Comparison of ENCODE assay signal across 9 cellular contexts in genomic region chr3:149494022-149494758, GRCh38. TPM values are rescaled to one million over a fixed set of nuclear protein-coding genes. Genes with fewer than 3 reads are reported as not detected.
DNase-seq lines count a peak whose midpoint lies in the region; ATAC-seq and TF ChIP-seq lines count a peak whose summit lies in the region.
"Had no signal": no experiment of that assay in that cellular context is flagged by ENCODE, and none has a peak within 500 bp of the region (broad histone marks: within the 10 kb centered on the region; RNA-seq: fewer than 3 reads in every experiment).

No MANE protein-coding gene starts in this region.

- H3K9me3 Mint-ChIP-seq in Caco-2 (ENCODE audit: unreplicated experiment), result peaks cover 9% of the 10 kb centered on the region
- H3K9me3 Mint-ChIP-seq in GM23338, result no peaks in the 10 kb centered on the region
- H3K9me3 Mint-ChIP-seq: T-cell had no signal

- no peaks in the 10 kb centered on the region for H3K27me3 ChIP-seq in Caco-2 (replicated peaks; ENCODE audit: control insufficient read depth, insufficient read depth, low read length)
- no peaks in the 10 kb centered on the region for H3K27me3 ChIP-seq in GM23338 (ENCODE audit: insufficient read depth)
- no peaks in the 10 kb centered on the region for H3K27me3 ChIP-seq in smooth muscle cell (ENCODE audit: low read depth)

- H3K79me2 ChIP-seq in GM23338 (replicated peaks; ENCODE audit: insufficient read depth) (no peaks in the 10 kb centered on the region), smooth muscle cell (ENCODE audit: low read depth) (no peaks in the 10 kb centered on the region)

- peak overlapping the region; percentile 97 for H2AFZ ChIP-seq in GM23338
- H2AFZ ChIP-seq in smooth muscle cell (ENCODE audit: low read depth), result peak overlapping the region; percentile 53

- H4K20me1 ChIP-seq in GM23338 (replicated peaks; ENCODE audit: insufficient read depth), result no peaks in the 10 kb centered on the region
- H4K20me1 ChIP-seq in smooth muscle cell (ENCODE audit: low read depth), result no peaks in the 10 kb centered on the region

- TF ChIP-seq CTCF in Caco-2 (IDR thresholded peaks at IDR 0.05; ENCODE audit: insufficient read depth in 1 of 2, low read depth in 1 of 2, low read length in 1 of 2, severe bottlenecking in 1 of 2, unreplicated experiment in 1 of 2), result peak; percentile 65 to 71
- peak; percentile 93 to 99 for TF ChIP-seq CTCF in GM23338 (conservative IDR thresholded peaks at IDR 0.05; ENCODE audit: low read depth in 2 of 2)
- peak; percentile 74 for TF ChIP-seq CTCF in smooth muscle cell (IDR thresholded peaks at IDR 0.05; ENCODE audit: borderline replicate concordance, insufficient read depth, poor library complexity, severe bottlenecking)

- intact Hi-C loops in Caco-2 (cut with micrococcal nuclease; ENCODE audit: unreplicated experiment), result loop anchor here (1.0 to 2.0 kb wide), 4 partner anchors 19 to 315 kb away; no protein-coding TSS in a partner anchor

- no peak overlapping the region for H3K27ac Mint-ChIP-seq in Caco-2 (ENCODE audit: unreplicated experiment)
- no peak overlapping the region for H3K27ac Mint-ChIP-seq in GM23338
- H3K27ac Mint-ChIP-seq: T-cell had no signal

- POLR2A ChIA-PET in Caco-2 (lab: Charles Lee), result no interaction called here

- no peak overlapping the region for H3K9ac ChIP-seq in smooth muscle cell (ENCODE audit: low read depth)

- no peaks in the 10 kb centered on the region for H3K4me1 Mint-ChIP-seq in Caco-2 (ENCODE audit: low read depth, unreplicated experiment)
- H3K4me1 Mint-ChIP-seq in GM23338, result peaks cover 8% of the 10 kb centered on the region

- no peaks in the 10 kb centered on the region for H3K36me3 ChIP-seq in Caco-2 (ENCODE audit: control insufficient read depth, insufficient read depth, low read length)
- H3K36me3 ChIP-seq in GM23338 (ENCODE audit: insufficient read depth), result no peaks in the 10 kb centered on the region
- H3K36me3 ChIP-seq in smooth muscle cell (ENCODE audit: low read depth), result no peaks in the 10 kb centered on the region

- H3K27ac ChIP-seq in GM23338 (ENCODE audit: low read depth) (no peak overlapping the region), smooth muscle cell (ENCODE audit: low read depth) (no peak overlapping the region)

- CTCF ChIA-PET in Caco-2 (lab: Charles Lee), result interaction anchor here (0.9 to 1.6 kb wide), 2 partner anchors 314 kb away, joined by 3 to 5 read pairs; no protein-coding TSS in a partner anchor

- BruUV-seq in Caco-2 (replicated peaks; lab: Mats Ljungman, UMichigan), result no TSS peak

- H3K4me2 ChIP-seq in GM23338, result no peak overlapping the region
- H3K4me2 ChIP-seq in smooth muscle cell, result peak overlapping the region; percentile 27

- DNase-seq in Caco-2, result peak; percentile 53 to 76
- DNase-seq in GM23338 (ENCODE audit: low spot score), result peak; percentile 90
- DNase-seq in NCI-H82 treated with DMSO at 0.1 percent for 48 hours (lab: John Stamatoyannopoulos, UW; ENCODE audit: unreplicated experiment), result peak; percentile 33
- DNase-seq in amniotic stem cell (lab: John Stamatoyannopoulos, UW), result peak; percentile 46
- peak; percentile 13 to 17 for DNase-seq in hippocampal formation (lab: John Stamatoyannopoulos, UW)
- no peak for DNase-seq in smooth muscle cell (lab: John Stamatoyannopoulos, UW; ENCODE audit: unreplicated experiment)
- no peak for DNase-seq in effector CD8-positive, alpha-beta T cell (lab: John Stamatoyannopoulos, UW)

- H3K27me3 Mint-ChIP-seq in Caco-2 (ENCODE audit: insufficient read depth, unreplicated experiment), result no peaks in the 10 kb centered on the region
- H3K27me3 Mint-ChIP-seq in GM23338 (ENCODE audit: insufficient read depth, low read depth, poor library complexity), result peaks cover 5% of the 10 kb centered on the region

- 0 out of 2 replicates have a peak, but pooled peaks cover 6% of the 10 kb centered on the region for H3K9me2 ChIP-seq in GM23338 (ENCODE audit: insufficient read depth)

- no peaks in the 10 kb centered on the region for H3K36me3 Mint-ChIP-seq in Caco-2 (ENCODE audit: insufficient read depth, unreplicated experiment)
- H3K36me3 Mint-ChIP-seq in GM23338 (ENCODE audit: low read depth), result no peaks in the 10 kb centered on the region
- H3K36me3 Mint-ChIP-seq: T-cell had no signal

- ATAC-seq in GM23338 (peak; percentile 93), HG03097 (IDR thresholded peaks at IDR 0.05; ENCODE audit: low FRiP score, unreplicated experiment) (no peak)
- ATAC-seq: T-cell had no signal

- H3F3A ChIP-seq in GM23338 (replicated peaks; ENCODE audit: low read depth) (no peaks in the 10 kb centered on the region), smooth muscle cell (ENCODE audit: low read depth) (no peaks in the 10 kb centered on the region)

- H3K9me3 ChIP-seq in Caco-2, result peaks cover 5% of the 10 kb centered on the region; the same call in 1 of the 2 replicates
- no peaks in the 10 kb centered on the region for H3K9me3 ChIP-seq in smooth muscle cell (replicated peaks; ENCODE audit: low read depth)

- H3K4me3 Mint-ChIP-seq in Caco-2 (ENCODE audit: unreplicated experiment) (no peak overlapping the region), GM23338 (no peak overlapping the region)
- H3K4me3 Mint-ChIP-seq: T-cell had no signal

- H3K4me1 ChIP-seq in Caco-2, result no peaks in the 10 kb centered on the region
- H3K4me1 ChIP-seq in GM23338 (ENCODE audit: insufficient read depth), result no peaks in the 10 kb centered on the region
- no peaks in the 10 kb centered on the region for H3K4me1 ChIP-seq in smooth muscle cell (ENCODE audit: low read depth)

- 29% methylated on average over 11 of the region's 11 CpGs for WGBS in smooth muscle cell (ENCODE audit: low lambda C conversion rate)

- H3K4me3 ChIP-seq in Caco-2 (ENCODE audit: low read depth, low read length) (no peak overlapping the region), GM23338 (no peak overlapping the region), smooth muscle cell (no peak overlapping the region)

TF ChIP-seq in GM23338, 12 proteins besides CTCF, POLR2A, EP300 and RAD21:
- TF ChIP-seq EZH2phosphoT487 (IDR thresholded peaks at IDR 0.05; ENCODE audit: unreplicated experiment) (no peak), CREB1 (CRISPR knock-in tag; IDR thresholded peaks at IDR 0.05; ENCODE audit: low read depth) (no peak)
TF ChIP-seq in GM23338: peak in this region for 0.

RNA-seq across cellular contexts. Expression of gene TM4SF4, which starts 19.7 kb away (rescaled TPM):
- 1.9 and 2.7 TPM in 2 replicates for total RNA-seq in Caco-2 (2022)
- not detected in 2 replicates for total RNA-seq in GM23338 (2014; rRNA removed; shearing (Covaris generic))
- polyA plus RNA-seq in GM23338 (2016; fragmentation: Nextera tagmentation; extraction: Ambion mirVana), result not detected in 2 replicates
- not detected in 2 replicates for total RNA-seq in smooth muscle cell
- 0.15 and 0.29 TPM in 2 replicates for polyA plus RNA-seq in smooth muscle cell

Comparison
In these comparisons a context has a peak if more than half of its experiments do, and no peak if none do; other contexts are left out.
1. DNase-seq: peak in Caco-2 (2 of 2), GM23338 (single experiment), NCI-H82 treated with DMSO at 0.1 percent for 48 hours (single experiment), amniotic stem cell (single experiment) and hippocampal formation (2 of 2); none in smooth muscle cell (single experiment) and effector CD8-positive, alpha-beta T cell (single experiment).
2. Peak in every context shown above with its lines, with median percentiles within 50 percentile points of each other: CTCF ChIP-seq.